ENCODE assay signal across 1 cellular context in genomic region chr3:182597621-182598041, GRCh38.
TF ChIP-seq lines count a peak whose summit lies in the region.

No MANE protein-coding gene starts in this region.

TF ChIP-seq in HepG2, 621 proteins besides CTCF, POLR2A, EP300 and RAD21 (continued from another document):
- TF ChIP-seq ARID3A (IDR thresholded peaks at IDR 0.05; ENCODE audit: low read depth, low read length) = no peak
- TF ChIP-seq EED (CRISPR knock-in tag; IDR thresholded peaks at IDR 0.05) = no peak
- TF ChIP-seq MYC (CRISPR knock-in tag; IDR thresholded peaks at IDR 0.05; ENCODE audit: borderline replicate concordance) = no peak
